In the genomic region with DNA sequence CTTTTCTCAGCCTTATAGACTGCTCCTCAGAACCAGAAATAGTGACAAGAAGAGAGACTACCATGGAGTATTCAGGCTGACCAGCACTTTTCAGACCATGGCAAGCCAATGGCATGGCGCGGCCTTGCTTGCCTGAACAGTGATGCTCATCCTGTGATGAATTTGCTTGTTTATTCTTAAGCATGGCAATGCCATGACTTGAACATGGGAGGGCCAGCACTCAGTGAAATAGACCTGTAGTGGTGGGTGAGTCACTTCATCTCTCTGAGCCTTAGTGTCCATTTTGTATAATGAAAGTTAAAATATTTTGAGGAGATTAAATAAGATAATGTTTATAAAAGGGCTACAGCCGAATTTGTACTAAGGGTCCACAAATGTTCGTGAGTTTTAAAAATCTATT, we compare ENCODE assay signal across 14 cellular contexts.
"Had no signal": no experiment of that assay in that cellular context is flagged by ENCODE, and none has a peak within 500 bp of the region (broad histone marks: within the 10 kb centered on the region; RNA-seq: fewer than 3 reads in every experiment).

No MANE protein-coding gene starts in this region.

- H3K4me1 ChIP-seq: testis had no signal

- H3K27me3 ChIP-seq: esophagus squamous epithelium, testis, tibial nerve had no signal

- DNase-seq: effector memory CD8-positive, alpha-beta T cell; esophagus squamous epithelium; foreskin fibroblast; immature natural killer cell; kidney; left cardiac atrium; mucosa of descending colon; naive thymus-derived CD8-positive, alpha-beta T cell; stimulated activated CD4-positive, alpha-beta T cell treated with anti-CD3 and anti-CD28 coated beads, Interleukin-2, amount 100 ng/mL, for 24 hours; stimulated activated CD4-positive, alpha-beta T cell treated with anti-CD3 and anti-CD28 coated beads, Interleukin-4, amount 100 ng/mL, for 4 hours; stimulated activated naive B cell treated with anti-CD40 and anti-IgM and Interleukin-4, amounts not matched to agents 10 μg/mL and 1 μg/mL and 100 μg/mL, for 72 hours; stimulated activated naive CD8-positive, alpha-beta T cell treated with anti-CD3 and anti-CD28 coated beads, Interleukin-15, amount 100 ng/mL, for 72 hours; testis had no signal

- H3K27ac ChIP-seq: esophagus squamous epithelium, testis, tibial nerve had no signal

- H3K36me3 ChIP-seq: tibial nerve had no signal

- H3K9me3 ChIP-seq: esophagus squamous epithelium, mucosa of descending colon, testis had no signal

- H3K4me3 ChIP-seq: esophagus squamous epithelium, mucosa of descending colon, testis, tibial nerve had no signal
